In the genomic region with DNA sequence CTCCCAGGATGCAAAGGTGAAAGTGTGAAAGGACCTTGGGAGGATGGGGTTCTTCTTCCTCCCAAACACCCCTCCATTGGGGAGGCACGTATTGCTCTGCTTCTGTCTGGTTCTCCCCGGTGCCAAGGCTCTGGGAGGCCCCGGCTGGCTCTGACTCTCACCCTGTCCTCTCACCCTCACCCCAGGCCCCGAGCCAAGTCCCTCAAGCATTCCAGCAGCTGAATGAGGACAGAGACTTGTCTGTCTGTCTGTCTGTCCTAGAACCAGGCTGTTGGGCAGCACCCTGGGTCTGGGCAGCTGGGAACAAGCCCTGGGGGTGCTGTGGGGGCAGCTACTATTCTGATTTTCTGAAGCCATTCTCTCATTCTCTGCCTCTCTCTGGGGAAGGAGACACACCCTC, we compare ENCODE assay signal across 1 cellular context. TPM values are rescaled to one million over a fixed set of nuclear protein-coding genes. Genes with fewer than 3 reads are reported as not detected.
"Had no signal": no experiment of that assay in that cellular context is flagged by ENCODE, and none has a peak within 500 bp of the region (broad histone marks: within the 10 kb centered on the region; RNA-seq: fewer than 3 reads in every experiment).

No MANE protein-coding gene starts in this region.

RNA-seq across cellular contexts. Expression of a gene that starts 29.9 kb away (rescaled TPM):
- polyA plus RNA-seq: immature natural killer cell had no signal
